Comparison of ENCODE assay signal across 18 cellular contexts in genomic region chr12:27896419-27896990, GRCh38.
A peak's percentile ranks its signal among the peaks of the same experiment; 100 is the strongest.
DNase-seq lines count a peak whose midpoint lies in the region; ATAC-seq and TF ChIP-seq lines count a peak whose summit lies in the region.
"Had no signal": no experiment of that assay in that cellular context is flagged by ENCODE, and none has a peak within 500 bp of the region (broad histone marks: within the 10 kb centered on the region; RNA-seq: fewer than 3 reads in every experiment).

No MANE protein-coding gene starts in this region.

- in situ Hi-C loops in mammary epithelial cell (cut with MboI; ENCODE audit: low sequenced_read_pairs in 2 of 2): no loop called here

- H2AFZ ChIP-seq in mammary epithelial cell (ENCODE audit: low read depth, low read length) (no peak overlapping the region), SU-DHL-6 (ENCODE audit: low read depth, low read length, severe bottlenecking) (no peak overlapping the region), smooth muscle cell (ENCODE audit: low read depth) (no peak overlapping the region)

- H3K4me1 ChIP-seq in mammary epithelial cell (ENCODE audit: insufficient read depth, low read length): peaks cover 14% of the 10 kb centered on the region
- no peaks in the 10 kb centered on the region for H3K4me1 ChIP-seq in HEK293 (ENCODE audit: control insufficient read depth, insufficient read depth, low read length)
- peaks cover 8% of the 10 kb centered on the region for H3K4me1 ChIP-seq in smooth muscle cell (ENCODE audit: low read depth)
- H3K4me1 ChIP-seq: BLaER1 treated with 17β-estradiol and CSF1 and Interleukin-3, amounts not matched to agents 10 nM and 100 nM; Peyer's patch had no signal

- dilution Hi-C loops in mammary epithelial cell (cut with HindIII; ENCODE audit: low sequenced_read_pairs): no loop called here

- CTCF ChIA-PET in mammary epithelial cell (lab: Charles Lee; ENCODE audit: low non-redundant PET): no interaction called here
- CTCF ChIA-PET in MCF 10A (lab: Yijun Ruan, JAX): interaction anchor here (0.9 to 1.2 kb wide), 3 partner anchors 44 to 57 kb away, joined by 3 to 8 read pairs (median 3); no protein-coding TSS in a partner anchor
- CTCF ChIA-PET in HEK293 (lab: Yijun Ruan, JAX): interaction anchor here (0.7 kb wide), 1 partner anchor 458 kb away, joined by 3 read pairs; no protein-coding TSS in a partner anchor

- WGBS in mammary epithelial cell (ENCODE audit: low coverage, missing lambda C conversion rate): 100% methylated on average over 3 of the region's 3 CpGs
- 90% methylated on average over 3 of the region's 3 CpGs for WGBS in smooth muscle cell (ENCODE audit: low lambda C conversion rate)

- no peaks in the 10 kb centered on the region for H3K9me3 Mint-ChIP-seq in MCF 10A (ENCODE audit: unreplicated experiment)
- H3K9me3 Mint-ChIP-seq: H9 had no signal

- H3K9ac ChIP-seq in mammary epithelial cell (ENCODE audit: insufficient read depth, low read length): no peak overlapping the region
- H3K9ac ChIP-seq in SU-DHL-6 (ENCODE audit: low read length): peak overlapping the region; percentile 30; the same call in 1 of the 2 replicates
- no peak overlapping the region for H3K9ac ChIP-seq in smooth muscle cell (ENCODE audit: low read depth)
- H3K9ac ChIP-seq: BLaER1 treated with 17β-estradiol and CSF1 and Interleukin-3, amounts not matched to agents 10 nM and 100 nM had no signal

- H3K4me2 ChIP-seq in mammary epithelial cell (ENCODE audit: insufficient read depth, low read depth, low read length): no peak overlapping the region
- peak overlapping the region; percentile 63 for H3K4me2 ChIP-seq in SU-DHL-6 (ENCODE audit: low read depth, low read length, poor library complexity, severe bottlenecking)
- H3K4me2 ChIP-seq in smooth muscle cell: no peak overlapping the region
- H3K4me2 ChIP-seq: BLaER1 treated with 17β-estradiol and CSF1 and Interleukin-3, amounts not matched to agents 10 nM and 100 nM had no signal

- H3F3A ChIP-seq in SU-DHL-6 (ENCODE audit: insufficient read depth): peaks cover 42% of the 10 kb centered on the region
- H3F3A ChIP-seq in smooth muscle cell (ENCODE audit: low read depth): peaks cover 11% of the 10 kb centered on the region

- intact Hi-C loops in mammary epithelial cell (cut with micrococcal nuclease): no loop called here
- intact Hi-C loops in MCF 10A (cut with micrococcal nuclease): no loop called here

- H3K36me3 ChIP-seq in mammary epithelial cell (ENCODE audit: insufficient read depth, low read length) (no peaks in the 10 kb centered on the region), HEK293 (ENCODE audit: control insufficient read depth in 2 of 2, insufficient read depth in 1 of 2, low read length in 2 of 2) (no peaks in the 10 kb centered on the region), SU-DHL-6 (ENCODE audit: low read length) (no peaks in the 10 kb centered on the region), smooth muscle cell (ENCODE audit: low read depth) (no peaks in the 10 kb centered on the region)
- H3K36me3 ChIP-seq: BLaER1 treated with 17β-estradiol and CSF1 and Interleukin-3, amounts not matched to agents 10 nM and 100 nM; Peyer's patch had no signal

- no peak overlapping the region for H3K27ac Mint-ChIP-seq in MCF 10A (ENCODE audit: low read depth, unreplicated experiment)
- H3K27ac Mint-ChIP-seq: H9 had no signal

- H3K9me3 ChIP-seq in mammary epithelial cell (replicated peaks; ENCODE audit: insufficient read depth, low read length): no peaks in the 10 kb centered on the region
- H3K9me3 ChIP-seq in HEK293 (ENCODE audit: control insufficient read depth, insufficient read depth, low read depth, low read length): no peaks in the 10 kb centered on the region
- no peaks in the 10 kb centered on the region for H3K9me3 ChIP-seq in SU-DHL-6 (ENCODE audit: insufficient read depth, low read length)
- H3K9me3 ChIP-seq in smooth muscle cell (replicated peaks; ENCODE audit: low read depth): no peaks in the 10 kb centered on the region
- H3K9me3 ChIP-seq: BLaER1 treated with 17β-estradiol and CSF1 and Interleukin-3, amounts not matched to agents 10 nM and 100 nM; Peyer's patch had no signal

- no peak overlapping the region for H3K4me3 Mint-ChIP-seq in MCF 10A (ENCODE audit: unreplicated experiment)
- H3K4me3 Mint-ChIP-seq: H9 had no signal

- no peaks in the 10 kb centered on the region for H3K27me3 Mint-ChIP-seq in MCF 10A (ENCODE audit: insufficient read depth, unreplicated experiment)

- H4K20me1 ChIP-seq in mammary epithelial cell (ENCODE audit: insufficient read depth, low read length) (no peaks in the 10 kb centered on the region), SU-DHL-6 (ENCODE audit: low read depth, low read length) (no peaks in the 10 kb centered on the region), smooth muscle cell (ENCODE audit: low read depth) (no peaks in the 10 kb centered on the region)
- H4K20me1 ChIP-seq: BLaER1 treated with 17β-estradiol and CSF1 and Interleukin-3, amounts not matched to agents 10 nM and 100 nM had no signal

- ATAC-seq in GM19467 (IDR thresholded peaks at IDR 0.05; ENCODE audit: unreplicated experiment): no peak
- ATAC-seq in GM21619 (IDR thresholded peaks at IDR 0.05; ENCODE audit: unreplicated experiment): no peak
- ATAC-seq: Right ventricle myocardium inferior had no signal

- POLR2A ChIA-PET in MCF 10A (lab: Yijun Ruan, JAX): interaction anchor here (0.7 kb wide), 1 partner anchor 28 kb away, joined by 3 read pairs; no protein-coding TSS in a partner anchor
- POLR2A ChIA-PET in HEK293 (lab: Yijun Ruan, JAX): no interaction called here

- H3K79me2 ChIP-seq in mammary epithelial cell (ENCODE audit: insufficient read depth, low read length) (no peaks in the 10 kb centered on the region), SU-DHL-6 (ENCODE audit: insufficient read depth, low read length) (peaks cover 5% of the 10 kb centered on the region; the same call in 1 of the 2 replicates), smooth muscle cell (ENCODE audit: low read depth) (no peaks in the 10 kb centered on the region)

- H3K4me3 ChIP-seq in mammary epithelial cell (replicated peaks in 1 of 3; ENCODE audit: insufficient read depth in 1 of 3, low read depth in 2 of 3, low read length in 3 of 3) (no peak overlapping the region), HEK293 (ENCODE audit: low read depth, low read length) (no peak overlapping the region), SU-DHL-6 (ENCODE audit: insufficient read depth, low read length, poor library complexity, severe bottlenecking) (no peak overlapping the region), smooth muscle cell (no peak overlapping the region)
- H3K4me3 ChIP-seq: BLaER1 treated with 17β-estradiol and CSF1 and Interleukin-3, amounts not matched to agents 10 nM and 100 nM; Peyer's patch had no signal

- H3K27ac ChIP-seq in mammary epithelial cell (ENCODE audit: insufficient read depth, low read depth, low read length): no peak overlapping the region
- H3K27ac ChIP-seq in HEK293 (ENCODE audit: extremely low read depth, low read depth, low read length): no peak overlapping the region
- peak overlapping the region; percentile 87 for H3K27ac ChIP-seq in SU-DHL-6 (ENCODE audit: low read depth, low read length)
- peak overlapping the region; percentile 96 for H3K27ac ChIP-seq in smooth muscle cell (ENCODE audit: low read depth)
- H3K27ac ChIP-seq: BLaER1 treated with 17β-estradiol and CSF1 and Interleukin-3, amounts not matched to agents 10 nM and 100 nM; Peyer's patch had no signal

- no peaks in the 10 kb centered on the region for H3K9me2 ChIP-seq in SU-DHL-6 (replicated peaks; ENCODE audit: insufficient read depth, low read length)

- peak; percentile 19 for DNase-seq in mammary epithelial cell
- no peak for DNase-seq in MCF 10A (ENCODE audit: unreplicated experiment)
- no peak for DNase-seq in smooth muscle cell (lab: John Stamatoyannopoulos, UW; ENCODE audit: unreplicated experiment)
- no peak for DNase-seq in 8988T
- DNase-seq: DND-41, H9, KBM-7, NCI-H1092, NCI-H146, NCI-H2081 treated with DMSO at 0.1 percent for 48 hours, NCI-H510A, Peyer's patch had no signal

- BruUV-seq in mammary epithelial cell (replicated peaks; lab: Mats Ljungman, UMichigan): no TSS peak
- BruUV-seq in MCF 10A (replicated peaks; lab: Mats Ljungman, UMichigan): no TSS peak

- TF ChIP-seq CTCF in mammary epithelial cell (conservative IDR thresholded peaks at IDR 0.05 in 1 of 2, IDR thresholded peaks at IDR 0.05 in 1 of 2; ENCODE audit: extremely low read depth in 1 of 2, insufficient read depth in 1 of 2, low read depth in 1 of 2, low read length in 2 of 2) (no peak), MCF 10A (IDR thresholded peaks at IDR 0.05; ENCODE audit: unreplicated experiment) (no peak), HEK293 (tag by site-specific recombination; IDR thresholded peaks at IDR 0.05) (no peak), SU-DHL-6 (IDR thresholded peaks at IDR 0.05; ENCODE audit: insufficient read depth, low read length, poor library complexity, severe bottlenecking) (no peak), smooth muscle cell (IDR thresholded peaks at IDR 0.05; ENCODE audit: borderline replicate concordance, insufficient read depth, poor library complexity, severe bottlenecking) (no peak)

- H3K36me3 Mint-ChIP-seq in MCF 10A (ENCODE audit: insufficient read depth, unreplicated experiment): peaks cover 7% of the 10 kb centered on the region

- H3K27me3 ChIP-seq in mammary epithelial cell (ENCODE audit: insufficient read depth, low read length) (no peaks in the 10 kb centered on the region), SU-DHL-6 (ENCODE audit: low read length) (no peaks in the 10 kb centered on the region), smooth muscle cell (ENCODE audit: low read depth) (no peaks in the 10 kb centered on the region)
- H3K27me3 ChIP-seq: BLaER1 treated with 17β-estradiol and CSF1 and Interleukin-3, amounts not matched to agents 10 nM and 100 nM; Peyer's patch had no signal

- peaks cover 13% of the 10 kb centered on the region for H3K4me1 Mint-ChIP-seq in MCF 10A (ENCODE audit: insufficient read depth, unreplicated experiment)

TF ChIP-seq in HEK293, 187 proteins besides CTCF, POLR2A, EP300 and RAD21 (continues in another document):
- TF ChIP-seq, protein P1, sequence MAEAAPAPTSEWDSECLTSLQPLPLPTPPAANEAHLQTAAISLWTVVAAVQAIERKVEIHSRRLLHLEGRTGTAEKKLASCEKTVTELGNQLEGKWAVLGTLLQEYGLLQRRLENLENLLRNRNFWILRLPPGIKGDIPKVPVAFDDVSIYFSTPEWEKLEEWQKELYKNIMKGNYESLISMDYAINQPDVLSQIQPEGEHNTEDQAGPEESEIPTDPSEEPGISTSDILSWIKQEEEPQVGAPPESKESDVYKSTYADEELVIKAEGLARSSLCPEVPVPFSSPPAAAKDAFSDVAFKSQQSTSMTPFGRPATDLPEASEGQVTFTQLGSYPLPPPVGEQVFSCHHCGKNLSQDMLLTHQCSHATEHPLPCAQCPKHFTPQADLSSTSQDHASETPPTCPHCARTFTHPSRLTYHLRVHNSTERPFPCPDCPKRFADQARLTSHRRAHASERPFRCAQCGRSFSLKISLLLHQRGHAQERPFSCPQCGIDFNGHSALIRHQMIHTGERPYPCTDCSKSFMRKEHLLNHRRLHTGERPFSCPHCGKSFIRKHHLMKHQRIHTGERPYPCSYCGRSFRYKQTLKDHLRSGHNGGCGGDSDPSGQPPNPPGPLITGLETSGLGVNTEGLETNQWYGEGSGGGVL (tag by site-specific recombination; IDR thresholded peaks at IDR 0.05): no peak

Comparison
In these comparisons a context has a peak if more than half of its experiments do, and no peak if none do; other contexts are left out.
1. H3K27ac ChIP-seq: peak in SU-DHL-6 (single experiment) and smooth muscle cell (single experiment); none in mammary epithelial cell (single experiment) and HEK293 (single experiment).